ENCODE assay signal across 13 cellular contexts in genomic region chr10:21314234-21314633, GRCh38.
DNase-seq lines count a peak whose midpoint lies in the region; ATAC-seq and TF ChIP-seq lines count a peak whose summit lies in the region.
"Had no signal": no experiment of that assay in that cellular context is flagged by ENCODE, and none has a peak within 500 bp of the region (broad histone marks: within the 10 kb centered on the region; RNA-seq: fewer than 3 reads in every experiment).

No MANE protein-coding gene starts in this region.

- H3K36me3 ChIP-seq in H7 (replicated peaks; ENCODE audit: control insufficient read depth, insufficient read depth, low read length) (no peaks in the 10 kb centered on the region), Panc1 (ENCODE audit: control insufficient read depth, insufficient read depth, low read length) (no peaks in the 10 kb centered on the region), parathyroid adenoma (ENCODE audit: control insufficient read depth, insufficient read depth, low read length) (no peaks in the 10 kb centered on the region), Peyer's patch (no peaks in the 10 kb centered on the region)

- intact Hi-C loops in Panc1 (cut with micrococcal nuclease; ENCODE audit: unreplicated experiment), result no loop called here

- peak; percentile 63 for DNase-seq in H7
- DNase-seq in Panc1 (ENCODE audit: low read depth, low spot score), result no peak
- DNase-seq in fibroblast of the aortic adventitia (ENCODE audit: low read depth), result peak; percentile 73
- no peak for DNase-seq in Peyer's patch
- DNase-seq in SHP77 treated with DMSO at 0.1 percent for 48 hours (lab: John Stamatoyannopoulos, UW), result no peak
- DNase-seq: activated CD4-positive, alpha-beta T cell treated with anti-CD3 and anti-CD28 coated beads for 1 hour; activated T-cell treated with anti-CD3 and anti-CD28 coated beads, Interleukin-2, amount 50 U/mL, for 48 hours; amniotic stem cell; CD4-positive, alpha-beta T cell; Kasumi-1; NCI-H1930 had no signal

- POLR2A ChIA-PET in Panc1 (lab: Charles Lee), result interaction anchor here (1.0 kb wide), 1 partner anchor 22 kb away, joined by 3 read pairs; no protein-coding TSS in a partner anchor

- H2AFZ ChIP-seq in parathyroid adenoma, result peak overlapping the region; percentile 95

- H3K27ac ChIP-seq in Panc1 (ENCODE audit: low read length), result peak overlapping the region; percentile 99
- peak overlapping the region; percentile 92 for H3K27ac ChIP-seq in parathyroid adenoma
- H3K27ac ChIP-seq in Peyer's patch, result no peak overlapping the region

- no peak overlapping the region for H3K9ac ChIP-seq in parathyroid adenoma

- ATAC-seq in Panc1 (no peak), HG02981 (IDR thresholded peaks at IDR 0.05; ENCODE audit: unreplicated experiment) (no peak)

- H3K79me2 ChIP-seq in parathyroid adenoma, result no peaks in the 10 kb centered on the region

- TF ChIP-seq CTCF in Panc1 (IDR thresholded peaks at IDR 0.05), result no peak
- no peak for TF ChIP-seq CTCF in fibroblast of the aortic adventitia (IDR thresholded peaks at IDR 0.05; ENCODE audit: insufficient read depth, low read length)
- no peak for TF ChIP-seq CTCF in parathyroid adenoma (IDR thresholded peaks at IDR 0.05)
- no peak for TF ChIP-seq CTCF in Peyer's patch (IDR thresholded peaks at IDR 0.05)

- no peak overlapping the region for H3K4me2 ChIP-seq in parathyroid adenoma (ENCODE audit: low read length)

- CTCF ChIA-PET in Panc1 (lab: Charles Lee), result no interaction called here

- H3K27me3 ChIP-seq in H7 (ENCODE audit: control insufficient read depth, insufficient read depth, low read length), result no peaks in the 10 kb centered on the region
- no peaks in the 10 kb centered on the region for H3K27me3 ChIP-seq in Panc1 (ENCODE audit: control insufficient read depth, insufficient read depth, low read length)
- H3K27me3 ChIP-seq in parathyroid adenoma (ENCODE audit: control insufficient read depth, insufficient read depth, low read length), result no peaks in the 10 kb centered on the region
- H3K27me3 ChIP-seq in Peyer's patch, result no peaks in the 10 kb centered on the region

- H3K4me1 ChIP-seq in Panc1 (ENCODE audit: control insufficient read depth, insufficient read depth, low read length), result peaks cover 39% of the 10 kb centered on the region
- peaks cover 45% of the 10 kb centered on the region for H3K4me1 ChIP-seq in parathyroid adenoma
- peaks cover 0 to 8% (median 0%) of the 10 kb centered on the region in 4 donors for H3K4me1 ChIP-seq in Peyer's patch

- TF ChIP-seq POLR2A in Peyer's patch (IDR thresholded peaks at IDR 0.05), result no peak

- in situ Hi-C loops in Panc1 (cut with HindIII; ENCODE audit: low pct_unique_long_range_greater_than_20kb, low sequenced_read_pairs), result no loop called here

- BruUV-seq in Panc1 (replicated peaks; lab: Mats Ljungman, UMichigan), result no TSS peak

- no peaks in the 10 kb centered on the region for H3K9me3 ChIP-seq in Panc1 (ENCODE audit: control insufficient read depth, insufficient read depth, low read depth, low read length)
- H3K9me3 ChIP-seq in parathyroid adenoma (ENCODE audit: control insufficient read depth, low read length), result no peaks in the 10 kb centered on the region
- H3K9me3 ChIP-seq in Peyer's patch, result no peaks in the 10 kb centered on the region

- no peak overlapping the region for H3K4me3 ChIP-seq in H7 (ENCODE audit: insufficient read depth, low read depth, low read length)
- no peak overlapping the region for H3K4me3 ChIP-seq in Panc1 (ENCODE audit: low read depth in 2 of 2, low read length in 2 of 2)
- H3K4me3 ChIP-seq in fibroblast of the aortic adventitia (ENCODE audit: low read depth, low read length), result no peak overlapping the region
- no peak overlapping the region for H3K4me3 ChIP-seq in parathyroid adenoma (ENCODE audit: low read depth, low read length)
- no peak overlapping the region for H3K4me3 ChIP-seq in Peyer's patch

Comparison
In these comparisons a context has a peak if more than half of its experiments do, and no peak if none do; other contexts are left out.
1. DNase-seq: peak in H7 (single experiment) and fibroblast of the aortic adventitia (single experiment); none in Panc1 (single experiment), Peyer's patch (0 of 3) and SHP77 treated with DMSO at 0.1 percent for 48 hours (single experiment).
2. H3K27ac ChIP-seq: peak in Panc1 (single experiment) and parathyroid adenoma (single experiment); none in Peyer's patch (0 of 4).